Comparison of ENCODE assay signal across 8 cellular contexts in the genomic region with DNA sequence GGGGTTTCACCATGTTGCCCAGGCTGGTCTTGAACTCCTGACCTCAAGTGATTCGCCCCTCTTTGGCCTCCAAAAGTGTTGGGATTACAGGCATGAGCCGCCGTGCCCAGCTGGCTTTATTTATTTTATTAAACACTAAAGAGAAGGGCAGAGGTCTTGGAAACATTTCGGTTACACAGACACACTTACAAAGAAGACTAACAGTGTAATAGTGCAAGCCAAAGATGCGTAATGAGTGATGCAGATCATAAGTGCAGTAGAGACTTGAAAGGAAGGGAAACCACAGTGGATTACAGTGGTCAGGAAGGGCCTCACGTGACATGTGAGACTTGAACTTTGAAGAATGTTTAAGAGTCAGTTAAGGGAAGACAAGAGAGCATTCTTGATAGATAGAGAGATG. TPM values are rescaled to one million over a fixed set of nuclear protein-coding genes. Genes with fewer than 3 reads are reported as not detected.
A peak's percentile ranks its signal among the peaks of the same experiment; 100 is the strongest.
DNase-seq lines count a peak whose midpoint lies in the region; ATAC-seq and TF ChIP-seq lines count a peak whose summit lies in the region.

No MANE protein-coding gene starts in this region.

- no peaks in the 10 kb centered on the region for H3K36me3 Mint-ChIP-seq in Calu3 (ENCODE audit: insufficient read depth, unreplicated experiment)

- peak; percentile 99 for ATAC-seq in HG02884 (IDR thresholded peaks at IDR 0.05; ENCODE audit: unreplicated experiment)

- H3K9me3 Mint-ChIP-seq in Calu3 (ENCODE audit: low read depth, unreplicated experiment), result no peaks in the 10 kb centered on the region

- in situ Hi-C loops in astrocyte of the cerebellum (cut with HindIII; ENCODE audit: low sequenced_read_pairs), result no loop called here

- intact Hi-C loops in Calu3 (cut with micrococcal nuclease; ENCODE audit: unreplicated experiment), result no loop called here

- CTCF ChIA-PET in Calu3 (lab: Charles Lee), result no interaction called here

- H3K4me3 Mint-ChIP-seq in Calu3 (ENCODE audit: low read depth, unreplicated experiment), result no peak overlapping the region

- peak; percentile 52 for DNase-seq in GM03348 (ENCODE audit: low spot score)
- DNase-seq in SW480 (ENCODE audit: low spot score), result peak; percentile 85
- peak; percentile 91 for DNase-seq in astrocyte of the cerebellum (ENCODE audit: low read depth)
- DNase-seq in stimulated activated CD4-positive, alpha-beta T cell treated with anti-CD3 and anti-CD28 coated beads, Interleukin-2, amount 100 ng/mL, for 24 hours, result peak; percentile 38 to 65
- no peak for DNase-seq in Calu3
- DNase-seq in KG1 (lab: John Stamatoyannopoulos, UW), result no peak
- no peak for DNase-seq in SHP77 treated with DMSO at 0.1 percent for 48 hours (lab: John Stamatoyannopoulos, UW)

- no TSS peak for BruUV-seq in Calu3 (replicated peaks; lab: Mats Ljungman, UMichigan)

- H3K27ac Mint-ChIP-seq in Calu3 (ENCODE audit: unreplicated experiment), result no peak overlapping the region

- TF ChIP-seq CTCF in astrocyte of the cerebellum (IDR thresholded peaks at IDR 0.05; ENCODE audit: low read depth, low read length, missing control alignments) (no peak), Calu3 (IDR thresholded peaks at IDR 0.05; ENCODE audit: unreplicated experiment) (no peak)

- H3K4me3 ChIP-seq in astrocyte of the cerebellum (ENCODE audit: low read depth, low read length), result no peak overlapping the region

- H3K27me3 Mint-ChIP-seq in Calu3 (ENCODE audit: unreplicated experiment), result no peaks in the 10 kb centered on the region

- no peaks in the 10 kb centered on the region for H3K4me1 Mint-ChIP-seq in Calu3 (ENCODE audit: low read depth, unreplicated experiment)

RNA-seq across cellular contexts. Expression of a gene that starts 33.9 kb away (rescaled TPM):
- total RNA-seq in Calu3 (2022), result 28.8 and 33.0 TPM in 2 replicates

RNA-seq across cellular contexts. Expression of a gene that starts 55.3 kb away (rescaled TPM):
- total RNA-seq in Calu3 (2022), result 0.35 and 1.2 TPM in 2 replicates

Comparison
In these comparisons a context has a peak if more than half of its experiments do, and no peak if none do; other contexts are left out.
1. DNase-seq: peak in GM03348 (single experiment), SW480 (single experiment), astrocyte of the cerebellum (single experiment) and stimulated activated CD4-positive, alpha-beta T cell treated with anti-CD3 and anti-CD28 coated beads, Interleukin-2, amount 100 ng/mL, for 24 hours (2 of 2); none in Calu3 (single experiment), KG1 (single experiment) and SHP77 treated with DMSO at 0.1 percent for 48 hours (single experiment).